Comparison of ENCODE assay signal across 6 cellular contexts in genomic region chr7:100217934-100218333, GRCh38. TPM values are rescaled to one million over a fixed set of nuclear protein-coding genes. Genes with fewer than 3 reads are reported as not detected.
DNase-seq lines count a peak whose midpoint lies in the region; ATAC-seq, FAIRE-seq and TF ChIP-seq lines count a peak whose summit lies in the region.
"Not testable (repeated sequence)": the region's sequence is repeated elsewhere in the genome, so short reads cannot be mapped to it uniquely, and the experiment has no call there.

No MANE protein-coding gene starts in this region.

- peak; percentile 15 for ATAC-seq in GM18873 (IDR thresholded peaks at IDR 0.05; ENCODE audit: low FRiP score, unreplicated experiment)

- FAIRE-seq in TTC549 (lab: Jason Lieb, UNC): peak; percentile 22

- TF ChIP-seq CTCF in breast epithelium (IDR thresholded peaks at IDR 0.05) (peak in 1 of 3 donors; percentile 31), testis (IDR thresholded peaks at IDR 0.05) (peak in 2 of 3 experiments; percentile 20 to 34)

- not testable (repeated sequence) for H3K27me3 ChIP-seq in breast epithelium, testis

- DNase-seq in MV-4-11 (lab: John Stamatoyannopoulos, UW): peak; percentile 58
- DNase-seq in breast epithelium (ENCODE audit: low spot score in 2 of 2): peak; percentile 77 to 86
- peak; percentile 91 for DNase-seq in mucosa of gallbladder (ENCODE audit: low spot score)
- DNase-seq in testis: peak; percentile 95

- H3K36me3 ChIP-seq in breast epithelium; testis (ENCODE audit: low read depth, missing control alignments): not testable (repeated sequence)

- not testable (repeated sequence) for H3K4me3 ChIP-seq in breast epithelium, testis

- not testable (repeated sequence) for TF ChIP-seq POLR2A in breast epithelium (IDR thresholded peaks at IDR 0.05); testis (IDR thresholded peaks at IDR 0.05)

- intact Hi-C loops in breast epithelium (cut with DNase I; ENCODE audit: low total_unique reads); testis (cut with DNase I; ENCODE audit: low total_unique reads): not testable (repeated sequence)

- H3K27ac ChIP-seq in breast epithelium, testis: not testable (repeated sequence)

- WGBS in testis, 2 donors: 10 to 20% methylated on average over 1 of the region's 5 CpGs

- H3K9me3 ChIP-seq in breast epithelium, testis: not testable (repeated sequence)

- not testable (repeated sequence) for H3K4me1 ChIP-seq in breast epithelium, testis

RNA-seq across cellular contexts. Expression of gene PVRIG, which starts 1.8 kb away (rescaled TPM):
- total RNA-seq in breast epithelium (1 to 10 TPM in 1 of 3 donors, under 1 TPM in 2; 0.32 to 1.2 (median 0.66) TPM), mucosa of gallbladder (3.1 TPM), testis (1 to 10 TPM; 3.0 to 3.3 TPM)
- 2.6 TPM for polyA plus RNA-seq in testis (ENCODE audit: insufficient read depth, low read depth, low replicate concordance)

RNA-seq across cellular contexts. Expression of gene STAG3, which starts 40.2 kb away (rescaled TPM):
- total RNA-seq in breast epithelium (1 to 10 TPM in 2 of 3 donors, under 1 TPM in 1; 0.80 to 3.3 (median 1.3) TPM), mucosa of gallbladder (3.6 TPM), testis (100 to 1,000 TPM; 105 to 224 TPM)
- 281 TPM for polyA plus RNA-seq in testis (ENCODE audit: insufficient read depth, low read depth, low replicate concordance)

RNA-seq across cellular contexts. Expression of gene GPC2, which starts 40.8 kb away (rescaled TPM):
- total RNA-seq in breast epithelium (1 to 10 TPM; 1.4 to 3.6 (median 3.4) TPM), mucosa of gallbladder (5.6 TPM), testis (10 to 100 TPM; 12.7 to 20.7 TPM)
- 17.7 TPM for polyA plus RNA-seq in testis (ENCODE audit: insufficient read depth, low read depth, low replicate concordance)

RNA-seq across cellular contexts. Expression of gene GAL3ST4, which starts 49.5 kb away (rescaled TPM):
- total RNA-seq in breast epithelium (1 to 10 TPM in 2 of 3 donors, under 1 TPM in 1; 0.98 to 2.5 (median 1.9) TPM), mucosa of gallbladder (11.2 TPM), testis (10 to 100 TPM; 11.6 to 12.4 TPM)
- 8.9 TPM for polyA plus RNA-seq in testis (ENCODE audit: insufficient read depth, low read depth, low replicate concordance)

RNA-seq across cellular contexts. Expression of gene TRAPPC14, which starts 59.4 kb away (rescaled TPM):
- total RNA-seq in breast epithelium: 10 to 100 TPM in 2 of 3 donors, 1 to 10 TPM in 1; 3.4 to 16.1 (median 12.6) TPM
- 37.1 TPM for total RNA-seq in mucosa of gallbladder
- 10 to 100 TPM; 57.5 to 78.7 TPM for total RNA-seq in testis
- 71.8 TPM for polyA plus RNA-seq in testis (ENCODE audit: insufficient read depth, low read depth, low replicate concordance)

Comparison
In these comparisons a context has a peak if more than half of its experiments do, and no peak if none do; other contexts are left out.
1. RNA of gene STAG3, which starts 40.2 kb away (total RNA-seq): 105 to 224 TPM in testis; 3.6 TPM in mucosa of gallbladder (single experiment) and 0.80 to 3.3 TPM in breast epithelium; every median in the first group is over 10 times any median in the second.
2. Peak in every context shown above with its lines, with median percentiles within 50 percentile points of each other: DNase-seq.